In the genomic region with DNA sequence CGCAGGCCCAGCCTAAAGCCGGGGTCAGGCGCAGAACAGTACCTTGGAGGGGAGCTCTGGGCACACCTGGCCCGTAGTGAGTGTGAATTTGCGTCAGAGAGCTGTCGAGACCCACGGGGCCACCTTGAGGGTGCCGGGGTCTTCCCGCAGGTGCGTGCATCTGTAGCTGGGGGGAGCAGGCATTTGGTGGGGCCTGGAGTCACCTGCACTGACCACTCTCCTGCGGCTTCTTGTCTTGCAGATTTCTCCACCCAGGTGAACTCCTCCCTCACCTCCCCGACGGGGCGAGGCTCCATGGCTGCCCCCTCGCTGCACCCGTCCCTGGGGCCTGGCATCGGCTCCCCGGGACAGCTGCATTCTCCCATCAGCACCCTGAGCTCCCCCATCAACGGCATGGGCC, we compare ENCODE assay signal across 35 cellular contexts.
"Had no signal": no experiment of that assay in that cellular context is flagged by ENCODE, and none has a peak within 500 bp of the region (broad histone marks: within the 10 kb centered on the region; RNA-seq: fewer than 3 reads in every experiment).

No MANE protein-coding gene starts in this region.

- H3K4me3 ChIP-seq: ascending aorta, cardiac muscle cell, Peyer's patch had no signal

- H3K9me3 ChIP-seq: ascending aorta had no signal

- H3K27me3 Mint-ChIP-seq: activated B cell treated with CpG ODN at 0.5 μM for 24 hours; activated naive CD4-positive, alpha-beta T cell treated with anti-CD3 and anti-CD28 coated beads, Interleukin-2, amount 50 U/mL, for 24 hours; central memory CD8-positive, alpha-beta T cell had no signal

- H3K4me3 Mint-ChIP-seq: activated B cell treated with CpG ODN at 0.5 μM for 24 hours; activated CD8-positive, alpha-beta T cell treated with anti-CD3 and anti-CD28 coated beads for 36 hours; activated naive CD4-positive, alpha-beta T cell treated with anti-CD3 and anti-CD28 coated beads, Interleukin-2, amount 50 U/mL, for 24 hours; activated naive CD8-positive, alpha-beta T cell treated with anti-CD3 and anti-CD28 coated beads, Interleukin-2, amount 10 ng/mL, durations not matched to agents 7 days and 5 days; activated T-cell treated with anti-CD3 and anti-CD28 coated beads, Interleukin-2, amount 50 U/mL, for 24 hours; central memory CD8-positive, alpha-beta T cell had no signal

- DNase-seq: activated B cell treated with CpG ODN at 0.5 μM for 24 hours; activated CD4-positive, alpha-beta T cell treated with anti-CD3 and anti-CD28 coated beads for 4 hours; activated CD4-positive, alpha-beta T cell treated with anti-CD3 and anti-CD28 coated beads, Interleukin-2, amount 50 U/mL, for 4 hours; activated CD4-positive, CD25-positive, alpha-beta regulatory T cell treated with anti-CD3 and anti-CD28 coated beads, Interleukin-2, amount 50 U/mL, for 72 hours; activated CD8-positive, alpha-beta T cell treated with anti-CD3 and anti-CD28 coated beads for 36 hours; activated gamma-delta T cell; activated naive CD4-positive, alpha-beta T cell treated with Interleukin-2 at 50 U/mL for 16 hours; activated naive CD8-positive, alpha-beta T cell treated with anti-CD3 and anti-CD28 coated beads, Interleukin-2, amount 10 ng/mL, durations not matched to agents 7 days and 5 days; activated T-cell treated with anti-CD3 and anti-CD28 coated beads, Interleukin-2, amount 50 U/mL, for 24 hours; amygdala; Karpas-422; KBM-7; NCI-H1105; NCI-H1417 treated with DMSO at 0.1 percent for 48 hours; NCI-H187 treated with DMSO at 0.1 percent for 48 hours; NCI-H2081 treated with DMSO at 0.1 percent for 48 hours; NCI-H226; NCI-H510A; NCI-H526; NCI-H748 treated with DMSO at 0.1 percent for 48 hours; NK-92 treated with Interleukin-12 subunit alpha and Interleukin-12 subunit beta, amount 100 ng/mL, for 24 hours; PC-3; Peyer's patch; RPMI8226; SIG-M5; SW 1271; T-helper 1 cell; T-helper 2 cell; T-helper 9 cell had no signal

- H3K36me3 ChIP-seq: cardiac muscle cell had no signal

- H3K36me3 Mint-ChIP-seq: activated naive CD4-positive, alpha-beta T cell treated with anti-CD3 and anti-CD28 coated beads, Interleukin-2, amount 50 U/mL, for 24 hours; activated naive CD8-positive, alpha-beta T cell treated with anti-CD3 and anti-CD28 coated beads, Interleukin-2, amount 10 ng/mL, durations not matched to agents 7 days and 5 days had no signal

- H3K27me3 ChIP-seq: ascending aorta, cardiac muscle cell, Peyer's patch had no signal

- H3K9me3 Mint-ChIP-seq: activated naive CD4-positive, alpha-beta T cell treated with anti-CD3 and anti-CD28 coated beads, Interleukin-2, amount 50 U/mL, for 24 hours; activated naive CD8-positive, alpha-beta T cell treated with anti-CD3 and anti-CD28 coated beads, Interleukin-2, amount 10 ng/mL, durations not matched to agents 7 days and 5 days; central memory CD8-positive, alpha-beta T cell had no signal

- H3K27ac Mint-ChIP-seq: activated B cell treated with CpG ODN at 0.5 μM for 24 hours; activated CD8-positive, alpha-beta T cell treated with anti-CD3 and anti-CD28 coated beads for 36 hours; activated naive CD4-positive, alpha-beta T cell treated with anti-CD3 and anti-CD28 coated beads, Interleukin-2, amount 50 U/mL, for 24 hours; activated naive CD8-positive, alpha-beta T cell treated with anti-CD3 and anti-CD28 coated beads, Interleukin-2, amount 10 ng/mL, durations not matched to agents 7 days and 5 days; activated T-cell treated with anti-CD3 and anti-CD28 coated beads, Interleukin-2, amount 50 U/mL, for 24 hours; activated T-helper 2 cell treated with anti-CD3 and anti-CD28 coated beads, Interferon-gamma antibody, Interleukin-2, Interleukin-4, amounts not matched to agents 10 μg/mL and 5 μg/mL and 100 μg/mL, durations not matched to agents 14 hours and 24 hours and 36 hours had no signal

- H3K27ac ChIP-seq: cardiac muscle cell, Peyer's patch, VCaP had no signal
